ENCODE assay signal across 8 cellular contexts in genomic region chr21:42652527-42653491, GRCh38. TPM values are rescaled to one million over a fixed set of nuclear protein-coding genes. Genes with fewer than 3 reads are reported as not detected.
A peak's percentile ranks its signal among the peaks of the same experiment; 100 is the strongest.
DNase-seq lines count a peak whose midpoint lies in the region; ATAC-seq and TF ChIP-seq lines count a peak whose summit lies in the region.

No MANE protein-coding gene starts in this region.

- H3K9me3 Mint-ChIP-seq in activated T-cell treated with anti-CD3 and anti-CD28 coated beads, Interleukin-2, amount 50 U/mL, for 4 hours: no peaks in the 10 kb centered on the region

- H3K4me1 ChIP-seq in mucosa of rectum (ENCODE audit: control insufficient read depth in 2 of 2, insufficient read depth in 2 of 2, low read length in 2 of 2) (peaks cover 35 to 39% of the 10 kb centered on the region in 2 donors), urinary bladder (ENCODE audit: insufficient read depth) (no peaks in the 10 kb centered on the region)

- ATAC-seq in activated T-cell treated with anti-CD3 and anti-CD28 coated beads, Interleukin-2, amount 50 U/mL, for 4 hours: peak in 1 of 2 donors; percentile 5
- ATAC-seq in HG02759 (IDR thresholded peaks at IDR 0.05; ENCODE audit: unreplicated experiment) (no peak), GM18861 (IDR thresholded peaks at IDR 0.05; ENCODE audit: unreplicated experiment) (no peak)

- H3K4me3 ChIP-seq in epithelial cell of esophagus (ENCODE audit: low read length) (no peak overlapping the region), mucosa of rectum (ENCODE audit: low read length in 2 of 2) (peak overlapping the region; percentile 47 to 52), urinary bladder (ENCODE audit: low read depth, low read length) (peak overlapping the region; percentile 50)

- H3K27me3 ChIP-seq in mucosa of rectum (ENCODE audit: control insufficient read depth in 2 of 2, insufficient read depth in 2 of 2, low read length in 2 of 2): peaks cover 0 to 9% of the 10 kb centered on the region in 2 donors

- DNase-seq in activated T-cell treated with anti-CD3 and anti-CD28 coated beads, Interleukin-2, amount 50 U/mL, for 4 hours: no peak
- DNase-seq in activated T-cell treated with anti-CD3 and anti-CD28 coated beads, Interleukin-2, amount 50 U/mL, for 1 hour: no peak
- DNase-seq in RPMI8226 (peak; percentile 56), epithelial cell of esophagus (ENCODE audit: low read depth) (no peak)

- no peaks in the 10 kb centered on the region for H3K9me3 ChIP-seq in mucosa of rectum (ENCODE audit: control insufficient read depth in 2 of 2, low read length in 2 of 2)

- H3K36me3 ChIP-seq in mucosa of rectum (ENCODE audit: control insufficient read depth in 2 of 2, insufficient read depth in 2 of 2, low read length in 2 of 2): no peaks in the 10 kb centered on the region
- no peaks in the 10 kb centered on the region for H3K36me3 ChIP-seq in urinary bladder (ENCODE audit: insufficient read depth)

- H3K36me3 Mint-ChIP-seq in activated T-cell treated with anti-CD3 and anti-CD28 coated beads, Interleukin-2, amount 50 U/mL, for 4 hours (ENCODE audit: insufficient read depth): no peaks in the 10 kb centered on the region

- peak overlapping the region in 1 of 2 donors; percentile 53 for H3K9ac ChIP-seq in mucosa of rectum (ENCODE audit: low read depth in 1 of 2, low read length in 2 of 2)

- peak overlapping the region; percentile 74 for H3K4me3 Mint-ChIP-seq in activated T-cell treated with anti-CD3 and anti-CD28 coated beads, Interleukin-2, amount 50 U/mL, for 4 hours

- WGBS in urinary bladder: 9% methylated on average over 44 of the region's 44 CpGs

- H3K27me3 Mint-ChIP-seq in activated T-cell treated with anti-CD3 and anti-CD28 coated beads, Interleukin-2, amount 50 U/mL, for 4 hours (ENCODE audit: low read depth): peaks cover 1% of the 10 kb centered on the region

- H3K4me1 Mint-ChIP-seq in activated T-cell treated with anti-CD3 and anti-CD28 coated beads, Interleukin-2, amount 50 U/mL, for 4 hours (ENCODE audit: low read depth): peaks cover 19% of the 10 kb centered on the region

- peak overlapping the region; percentile 39 to 61 for H3K27ac ChIP-seq in mucosa of rectum (ENCODE audit: low read depth in 2 of 2, low read length in 2 of 2)
- H3K27ac ChIP-seq in urinary bladder (ENCODE audit: low read depth): no peak overlapping the region

- TF ChIP-seq CTCF in epithelial cell of esophagus (IDR thresholded peaks at IDR 0.05; ENCODE audit: insufficient read depth, low read depth, low read length, missing control alignments): peak; percentile 9

RNA-seq across cellular contexts. Expression of gene PDE9A, which starts 0.6 kb away (rescaled TPM):
- total RNA-seq in activated T-cell treated with anti-CD3 and anti-CD28 coated beads, Interleukin-2, amount 50 U/mL, for 4 hours: 1 to 10 TPM in 2 of 3 donors, under 1 TPM in 1; 0.90 to 4.7 (median 2.5) TPM
- total RNA-seq in urinary bladder: 13.5 TPM
- polyA plus RNA-seq in urinary bladder: 33.2 TPM
